15 cellular contexts compared by ENCODE assay signal in genomic region chr2:55707751-55708150, GRCh38.
"Had no signal": no experiment of that assay in that cellular context is flagged by ENCODE, and none has a peak within 500 bp of the region (broad histone marks: within the 10 kb centered on the region; RNA-seq: fewer than 3 reads in every experiment).

No MANE protein-coding gene starts in this region.

- H3K27ac Mint-ChIP-seq: activated naive CD8-positive, alpha-beta T cell; activated T-cell treated with anti-CD3 and anti-CD28 coated beads, Interleukin-2, amount 50 U/mL, for 72 hours; memory B cell; naive thymus-derived CD4-positive, alpha-beta T cell; T-helper 2 cell treated with Interferon-gamma antibody and Interleukin-4, amounts not matched to agents 5 μg/mL and 100 μg/mL, for 36 hours had no signal

- DNase-seq: activated CD4-positive, alpha-beta T cell treated with anti-CD3 and anti-CD28 coated beads, Interleukin-2, amount 50 U/mL, for 4 hours; activated gamma-delta T cell; activated T-cell treated with anti-CD3 and anti-CD28 coated beads, Interleukin-2, amount 50 U/mL, for 72 hours; dermis blood vessel endothelial cell; foreskin fibroblast; left ventricle myocardium superior; naive thymus-derived CD4-positive, alpha-beta T cell; pancreas; stimulated activated CD8-positive, alpha-beta memory T cell treated with anti-CD3 and anti-CD28 coated beads, Interleukin-4, amount 100 ng/mL, for 48 hours; stimulated activated naive CD4-positive, alpha-beta T cell; transverse colon had no signal

- H3K4me3 ChIP-seq: pancreas, transverse colon, vagina had no signal

- ATAC-seq: activated T-cell treated with anti-CD3 and anti-CD28 coated beads, Interleukin-2, amount 50 U/mL, for 72 hours; left ventricle myocardium superior; naive thymus-derived CD4-positive, alpha-beta T cell; pancreas had no signal

- H3K27me3 ChIP-seq: pancreas, transverse colon, vagina had no signal

- H3K36me3 Mint-ChIP-seq: activated naive CD8-positive, alpha-beta T cell; memory B cell; naive thymus-derived CD4-positive, alpha-beta T cell had no signal

- H3K9me3 ChIP-seq: pancreas, transverse colon, vagina had no signal

- H3K4me3 Mint-ChIP-seq: activated naive CD8-positive, alpha-beta T cell; activated T-cell treated with anti-CD3 and anti-CD28 coated beads, Interleukin-2, amount 50 U/mL, for 72 hours; memory B cell; naive thymus-derived CD4-positive, alpha-beta T cell; T-helper 2 cell treated with Interferon-gamma antibody and Interleukin-4, amounts not matched to agents 5 μg/mL and 100 μg/mL, for 36 hours had no signal

- H3K27ac ChIP-seq: pancreas, transverse colon, vagina had no signal

- H3K36me3 ChIP-seq: pancreas, transverse colon, vagina had no signal

- H3K4me1 Mint-ChIP-seq: memory B cell; naive thymus-derived CD4-positive, alpha-beta T cell had no signal

- H3K4me1 ChIP-seq: pancreas, vagina had no signal
